21 cellular contexts compared by ENCODE assay signal in genomic region chr10:129800796-129801340, GRCh38.
"Had no signal": no experiment of that assay in that cellular context is flagged by ENCODE, and none has a peak within 500 bp of the region (broad histone marks: within the 10 kb centered on the region; RNA-seq: fewer than 3 reads in every experiment).

No MANE protein-coding gene starts in this region.

- H3K36me3 ChIP-seq: colonic mucosa, heart left ventricle, left ventricle myocardium inferior, neutrophil, upper lobe of left lung, uterus had no signal

- H3K27ac Mint-ChIP-seq: naive thymus-derived CD4-positive, alpha-beta T cell; stimulated activated effector memory CD8-positive, alpha-beta T cell treated with anti-CD3 and anti-CD28 coated beads, Interleukin-12 subunit alpha, Interleukin-12 subunit beta, amount 100 ng/mL, for 72 hours had no signal

- H3K4me1 ChIP-seq: colonic mucosa, heart left ventricle, left ventricle myocardium inferior, tibial artery, upper lobe of left lung, uterus had no signal

- H3K4me3 Mint-ChIP-seq: naive thymus-derived CD4-positive, alpha-beta T cell; nephron progenitor cell; stimulated activated effector memory CD8-positive, alpha-beta T cell treated with anti-CD3 and anti-CD28 coated beads, Interleukin-12 subunit alpha, Interleukin-12 subunit beta, amount 100 ng/mL, for 72 hours had no signal

- ATAC-seq: heart left ventricle; naive thymus-derived CD4-positive, alpha-beta T cell; right cardiac atrium; stimulated activated effector memory CD8-positive, alpha-beta T cell treated with anti-CD3 and anti-CD28 coated beads, Interleukin-12 subunit alpha, Interleukin-12 subunit beta, amount 100 ng/mL, for 72 hours; stimulated activated naive CD8-positive, alpha-beta T cell treated with anti-CD3 and anti-CD28 coated beads, Interleukin-15, Interleukin-2, amounts not matched to agents 100 U/mL and 50 U/mL, for 24 hours had no signal

- H3K9me3 ChIP-seq: colonic mucosa, neutrophil had no signal

- H3K36me3 Mint-ChIP-seq: stimulated activated effector memory CD8-positive, alpha-beta T cell treated with anti-CD3 and anti-CD28 coated beads, Interleukin-12 subunit alpha, Interleukin-12 subunit beta, amount 100 ng/mL, for 72 hours had no signal

- H3K27me3 ChIP-seq: colonic mucosa, neutrophil, tibial artery, upper lobe of left lung, uterus had no signal

- DNase-seq: colonic mucosa; dorsolateral prefrontal cortex; effector CD8-positive, alpha-beta T cell; foreskin melanocyte; heart left ventricle; hippocampal formation; left ventricle myocardium inferior; mesenchymal stem cell; midbrain; naive thymus-derived CD4-positive, alpha-beta T cell; nephron progenitor cell; right cardiac atrium; stimulated activated CD4-positive, alpha-beta T cell treated with anti-CD3 and anti-CD28 coated beads, Interleukin-4, amount 100 ng/mL, for 1 hour; stimulated activated CD8-positive, alpha-beta memory T cell treated with anti-CD3 and anti-CD28 coated beads, Interleukin-4, amount 100 ng/mL, for 48 hours; stimulated activated naive CD8-positive, alpha-beta T cell treated with anti-CD3 and anti-CD28 coated beads, Interleukin-15, Interleukin-2, amounts not matched to agents 100 U/mL and 50 U/mL, for 24 hours; tibial artery; upper lobe of left lung; uterus had no signal

- H3K4me3 ChIP-seq: colonic mucosa, dorsolateral prefrontal cortex, heart left ventricle, left ventricle myocardium inferior, lung, tibial artery, upper lobe of left lung, uterus had no signal

- H3K27ac ChIP-seq: colonic mucosa, dorsolateral prefrontal cortex, heart left ventricle, left ventricle myocardium inferior, neutrophil, tibial artery, upper lobe of left lung, uterus had no signal

- H3K4me1 Mint-ChIP-seq: naive thymus-derived CD4-positive, alpha-beta T cell; stimulated activated effector memory CD8-positive, alpha-beta T cell treated with anti-CD3 and anti-CD28 coated beads, Interleukin-12 subunit alpha, Interleukin-12 subunit beta, amount 100 ng/mL, for 72 hours had no signal
